1 cellular context compared by ENCODE assay signal in the genomic region with DNA sequence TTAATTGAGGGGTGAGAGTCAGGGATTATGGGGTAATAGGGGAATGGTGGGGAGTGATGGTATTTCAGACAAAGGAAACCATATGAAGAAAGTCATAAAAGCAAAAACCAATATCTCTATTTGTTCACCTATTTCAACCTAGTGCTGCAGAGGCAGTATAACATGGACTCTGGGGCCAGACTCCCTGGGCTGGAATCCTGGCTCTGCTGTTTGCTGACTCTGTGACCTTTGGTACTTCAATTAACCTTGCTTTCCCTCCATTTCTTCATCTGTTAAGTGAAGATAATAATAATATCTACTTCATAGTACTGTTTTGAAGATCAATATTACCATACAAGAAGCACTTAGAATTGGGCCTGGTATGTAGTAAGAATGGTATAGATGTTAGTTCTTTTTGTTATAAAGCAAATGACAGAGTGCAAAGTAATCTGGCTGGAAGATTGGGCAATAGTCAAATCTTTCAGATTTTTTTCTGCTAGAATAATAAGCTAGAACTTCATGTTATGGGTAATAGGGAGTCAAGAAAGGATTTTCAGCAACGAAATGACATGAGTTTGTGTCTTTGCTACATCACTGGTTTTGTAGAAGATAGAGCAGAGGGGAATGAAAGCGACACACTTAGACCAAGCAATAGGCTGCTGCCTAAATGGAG.
A peak's percentile ranks its signal among the peaks of the same experiment; 100 is the strongest.
TF ChIP-seq lines count a peak whose summit lies in the region.

No MANE protein-coding gene starts in this region.

TF ChIP-seq in HepG2, 621 proteins besides CTCF, POLR2A, EP300 and RAD21 (continued from another document):
- TF ChIP-seq, protein P1, sequence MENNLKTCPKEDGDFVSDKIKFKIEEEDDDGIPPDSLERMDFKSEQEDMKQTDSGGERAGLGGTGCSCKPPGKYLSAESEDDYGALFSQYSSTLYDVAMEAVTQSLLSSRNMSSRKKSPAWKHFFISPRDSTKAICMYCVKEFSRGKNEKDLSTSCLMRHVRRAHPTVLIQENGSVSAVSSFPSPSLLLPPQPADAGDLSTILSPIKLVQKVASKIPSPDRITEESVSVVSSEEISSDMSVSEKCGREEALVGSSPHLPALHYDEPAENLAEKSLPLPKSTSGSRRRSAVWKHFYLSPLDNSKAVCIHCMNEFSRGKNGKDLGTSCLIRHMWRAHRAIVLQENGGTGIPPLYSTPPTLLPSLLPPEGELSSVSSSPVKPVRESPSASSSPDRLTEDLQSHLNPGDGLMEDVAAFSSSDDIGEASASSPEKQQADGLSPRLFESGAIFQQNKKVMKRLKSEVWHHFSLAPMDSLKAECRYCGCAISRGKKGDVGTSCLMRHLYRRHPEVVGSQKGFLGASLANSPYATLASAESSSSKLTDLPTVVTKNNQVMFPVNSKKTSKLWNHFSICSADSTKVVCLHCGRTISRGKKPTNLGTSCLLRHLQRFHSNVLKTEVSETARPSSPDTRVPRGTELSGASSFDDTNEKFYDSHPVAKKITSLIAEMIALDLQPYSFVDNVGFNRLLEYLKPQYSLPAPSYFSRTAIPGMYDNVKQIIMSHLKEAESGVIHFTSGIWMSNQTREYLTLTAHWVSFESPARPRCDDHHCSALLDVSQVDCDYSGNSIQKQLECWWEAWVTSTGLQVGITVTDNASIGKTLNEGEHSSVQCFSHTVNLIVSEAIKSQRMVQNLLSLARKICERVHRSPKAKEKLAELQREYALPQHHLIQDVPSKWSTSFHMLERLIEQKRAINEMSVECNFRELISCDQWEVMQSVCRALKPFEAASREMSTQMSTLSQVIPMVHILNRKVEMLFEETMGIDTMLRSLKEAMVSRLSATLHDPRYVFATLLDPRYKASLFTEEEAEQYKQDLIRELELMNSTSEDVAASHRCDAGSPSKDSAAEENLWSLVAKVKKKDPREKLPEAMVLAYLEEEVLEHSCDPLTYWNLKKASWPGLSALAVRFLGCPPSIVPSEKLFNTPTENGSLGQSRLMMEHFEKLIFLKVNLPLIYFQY (CRISPR knock-in tag; IDR thresholded peaks at IDR 0.05; ENCODE audit: borderline replicate concordance) = 0 out of 2 replicates have a peak, but pooled peaks have one; percentile 31
- TF ChIP-seq HNF4G (IDR thresholded peaks at IDR 0.05; ENCODE audit: borderline replicate concordance, low read depth, low read length) (peak; percentile 59), HNF4G (CRISPR knock-in tag; IDR thresholded peaks at IDR 0.05; ENCODE audit: borderline replicate concordance, low read depth) (no peak), NR2F1 (CRISPR knock-in tag; IDR thresholded peaks at IDR 0.05) (peak in 1 of 2 experiments; percentile 73; a peak in 1 of 4 replicates), PATZ1 (CRISPR knock-in tag; IDR thresholded peaks at IDR 0.05) (no peak), SALL1 (CRISPR knock-in tag; IDR thresholded peaks at IDR 0.05) (peak; percentile 25; the same call in 1 of the 2 replicates), ASH2L (IDR thresholded peaks at IDR 0.05; ENCODE audit: insufficient read length, low read depth, low read length) (no peak), SKI (IDR thresholded peaks at IDR 0.05; ENCODE audit: partially characterized antibody) (no peak), ZNF75D (CRISPR knock-in tag; IDR thresholded peaks at IDR 0.05; ENCODE audit: borderline replicate concordance) (no peak), CEBPG (CRISPR knock-in tag; IDR thresholded peaks at IDR 0.05) (peak; percentile 46; the same call in 1 of the 2 replicates), EHMT2 (IDR thresholded peaks at IDR 0.05; ENCODE audit: borderline replicate concordance, low read depth, low read length) (peak; percentile 51; the same call in 1 of the 2 replicates), HNF4A (CRISPR knock-in tag; IDR thresholded peaks at IDR 0.05) (peak; percentile 66), TAF15 (IDR thresholded peaks at IDR 0.05; ENCODE audit: low read depth, low read length, poor library complexity, severe bottlenecking) (no peak)
- TF ChIP-seq, protein P2, sequence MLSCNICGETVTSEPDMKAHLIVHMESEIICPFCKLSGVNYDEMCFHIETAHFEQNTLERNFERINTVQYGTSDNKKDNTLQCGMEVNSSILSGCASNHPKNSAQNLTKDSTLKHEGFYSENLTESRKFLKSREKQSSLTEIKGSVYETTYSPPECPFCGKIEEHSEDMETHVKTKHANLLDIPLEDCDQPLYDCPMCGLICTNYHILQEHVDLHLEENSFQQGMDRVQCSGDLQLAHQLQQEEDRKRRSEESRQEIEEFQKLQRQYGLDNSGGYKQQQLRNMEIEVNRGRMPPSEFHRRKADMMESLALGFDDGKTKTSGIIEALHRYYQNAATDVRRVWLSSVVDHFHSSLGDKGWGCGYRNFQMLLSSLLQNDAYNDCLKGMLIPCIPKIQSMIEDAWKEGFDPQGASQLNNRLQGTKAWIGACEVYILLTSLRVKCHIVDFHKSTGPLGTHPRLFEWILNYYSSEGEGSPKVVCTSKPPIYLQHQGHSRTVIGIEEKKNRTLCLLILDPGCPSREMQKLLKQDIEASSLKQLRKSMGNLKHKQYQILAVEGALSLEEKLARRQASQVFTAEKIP (CRISPR knock-in tag; IDR thresholded peaks at IDR 0.05; ENCODE audit: borderline replicate concordance) = no peak
- TF ChIP-seq, protein P3, sequence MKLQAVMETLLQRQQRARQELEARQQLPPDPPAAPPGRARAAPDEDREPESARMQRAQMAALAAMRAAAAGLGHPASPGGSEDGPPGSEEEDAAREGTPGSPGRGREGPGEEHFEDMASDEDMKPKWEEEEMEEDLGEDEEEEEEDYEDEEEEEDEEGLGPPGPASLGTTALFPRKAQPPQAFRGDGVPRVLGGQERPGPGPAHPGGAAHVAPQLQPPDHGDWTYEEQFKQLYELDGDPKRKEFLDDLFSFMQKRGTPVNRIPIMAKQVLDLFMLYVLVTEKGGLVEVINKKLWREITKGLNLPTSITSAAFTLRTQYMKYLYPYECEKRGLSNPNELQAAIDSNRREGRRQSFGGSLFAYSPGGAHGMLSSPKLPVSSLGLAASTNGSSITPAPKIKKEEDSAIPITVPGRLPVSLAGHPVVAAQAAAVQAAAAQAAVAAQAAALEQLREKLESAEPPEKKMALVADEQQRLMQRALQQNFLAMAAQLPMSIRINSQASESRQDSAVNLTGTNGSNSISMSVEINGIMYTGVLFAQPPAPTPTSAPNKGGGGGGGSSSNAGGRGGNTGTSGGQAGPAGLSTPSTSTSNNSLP (IDR thresholded peaks at IDR 0.05; ENCODE audit: low read depth, low read length) = 0 out of 2 replicates have a peak, but pooled peaks have one; percentile 26
